ENCODE assay signal across 15 cellular contexts in genomic region chr3:60403866-60404265, GRCh38.
A peak's percentile ranks its signal among the peaks of the same experiment; 100 is the strongest.
DNase-seq lines count a peak whose midpoint lies in the region; ATAC-seq and TF ChIP-seq lines count a peak whose summit lies in the region.
"Had no signal": no experiment of that assay in that cellular context is flagged by ENCODE, and none has a peak within 500 bp of the region (broad histone marks: within the 10 kb centered on the region; RNA-seq: fewer than 3 reads in every experiment).

No MANE protein-coding gene starts in this region.

- no peaks in the 10 kb centered on the region for H3K27me3 Mint-ChIP-seq in type B pancreatic cell
- H3K27me3 Mint-ChIP-seq: CD4-positive, alpha-beta memory T cell had no signal

- H4K20me1 ChIP-seq in DND-41 (ENCODE audit: insufficient read depth, low read length), result no peaks in the 10 kb centered on the region

- H3K36me3 ChIP-seq in DND-41 (ENCODE audit: insufficient read depth, low read length), result no peaks in the 10 kb centered on the region
- H3K36me3 ChIP-seq: BE2C, HAP-1 had no signal

- H3K4me2 ChIP-seq in DND-41 (ENCODE audit: insufficient read depth, low read length), result no peak overlapping the region

- no peak overlapping the region for H3K4me3 Mint-ChIP-seq in type B pancreatic cell

- no peak overlapping the region for H2AFZ ChIP-seq in DND-41 (ENCODE audit: low read depth, low read length)

- no peaks in the 10 kb centered on the region for H3K27me3 ChIP-seq in DND-41 (ENCODE audit: insufficient read depth, low read length, poor library complexity)
- H3K27me3 ChIP-seq: BE2C had no signal

- H3K9me3 Mint-ChIP-seq in type B pancreatic cell, result peaks cover 7% of the 10 kb centered on the region

- DNase-seq in DND-41 (no peak), HT1080 (ENCODE audit: low read depth) (peak; percentile 6), RPMI7951 (ENCODE audit: low read depth) (peak; percentile 50), fibroblast of peridontal ligament (ENCODE audit: extremely low read depth) (peak; percentile 5), type B pancreatic cell (ENCODE audit: extremely low spot score, unreplicated experiment) (no peak), HPDE6-E6E7 (ENCODE audit: extremely low spot score) (no peak), COLO829 (ENCODE audit: low spot score) (no peak)
- DNase-seq: ACHN; BE2C; CD4-positive, alpha-beta memory T cell; NCI-H187 treated with DMSO at 0.1 percent for 48 hours; NCI-H526 treated with DMSO at 0.1 percent for 48 hours had no signal

- no peaks in the 10 kb centered on the region for H3K36me3 Mint-ChIP-seq in type B pancreatic cell
- H3K36me3 Mint-ChIP-seq: CD4-positive, alpha-beta memory T cell had no signal

- peaks cover 7% of the 10 kb centered on the region for H3K9me3 ChIP-seq in DND-41 (ENCODE audit: insufficient read depth, low read length, severe bottlenecking)
- H3K9me3 ChIP-seq: BE2C, HAP-1 had no signal

- peaks cover 28% of the 10 kb centered on the region for H3K4me1 Mint-ChIP-seq in type B pancreatic cell (ENCODE audit: unreplicated experiment)

- H3K9ac ChIP-seq in DND-41 (ENCODE audit: low read depth, low read length), result no peak overlapping the region

- no peaks in the 10 kb centered on the region for H3K79me2 ChIP-seq in DND-41 (ENCODE audit: insufficient read depth, low read length)

- no peaks in the 10 kb centered on the region for H3K4me1 ChIP-seq in DND-41 (ENCODE audit: insufficient read depth, low read length)
- H3K4me1 ChIP-seq: BE2C had no signal

- ATAC-seq in DND-41 (ENCODE audit: insufficient read depth, low read depth) (peak; percentile 45; the same call in 1 of the 3 replicates), GM18520 (IDR thresholded peaks at IDR 0.05; ENCODE audit: unreplicated experiment) (no peak)

- H3K27ac Mint-ChIP-seq in type B pancreatic cell, result no peak overlapping the region
- H3K27ac Mint-ChIP-seq: CD4-positive, alpha-beta memory T cell had no signal

- H3K27ac ChIP-seq in DND-41 (ENCODE audit: low read length), result no peak overlapping the region
- H3K27ac ChIP-seq: RWPE1 had no signal

- TF ChIP-seq CTCF in DND-41 (IDR thresholded peaks at IDR 0.05; ENCODE audit: borderline replicate concordance, extremely low read depth, low read length, poor library complexity, severe bottlenecking) (no peak), type B pancreatic cell (conservative IDR thresholded peaks at IDR 0.05) (no peak)

- no peak overlapping the region for H3K4me3 ChIP-seq in DND-41 (ENCODE audit: low read depth in 1 of 2, low read length in 2 of 2)
- H3K4me3 ChIP-seq: HAP-1 had no signal

Comparison
In these comparisons a context has a peak if more than half of its experiments do, and no peak if none do; other contexts are left out.
1. DNase-seq: peak in HT1080 (single experiment), RPMI7951 (single experiment) and fibroblast of peridontal ligament (single experiment); none in DND-41 (single experiment), type B pancreatic cell (single experiment), HPDE6-E6E7 (single experiment) and COLO829 (single experiment).